Comparison of ENCODE assay signal across 14 cellular contexts in genomic region chr15:66085128-66085527, GRCh38.
DNase-seq lines count a peak whose midpoint lies in the region; ATAC-seq, FAIRE-seq and TF ChIP-seq lines count a peak whose summit lies in the region.
"Had no signal": no experiment of that assay in that cellular context is flagged by ENCODE, and none has a peak within 500 bp of the region (broad histone marks: within the 10 kb centered on the region; RNA-seq: fewer than 3 reads in every experiment).

No MANE protein-coding gene starts in this region.

- TF ChIP-seq POLR2A in K562 (conservative IDR thresholded peaks at IDR 0.05), result no peak
- no peak for TF ChIP-seq POLR2A in thyroid gland (IDR thresholded peaks at IDR 0.05)
- TF ChIP-seq POLR2A in transverse colon (IDR thresholded peaks at IDR 0.05), result no peak

- H3K27me3 ChIP-seq in K562 (ENCODE audit: control insufficient read depth in 2 of 2, insufficient read depth in 2 of 2, low read length in 2 of 2), result peaks cover 9 to 17% of the 10 kb centered on the region in 2 experiments; a peak in 4 of 5 replicates
- no peaks in the 10 kb centered on the region for H3K27me3 ChIP-seq in thyroid gland
- H3K27me3 ChIP-seq in transverse colon, result peaks cover 3% of the 10 kb centered on the region
- H3K27me3 ChIP-seq: testis had no signal

- intact Hi-C loops in K562 (cut with micrococcal nuclease) (no loop called here), thyroid gland (cut with DNase I) (no loop called here), transverse colon (cut with DNase I; ENCODE audit: low total_unique reads) (no loop called here)

- in situ Hi-C loops in K562 (cut with MboI) (no loop called here), transverse colon (cut with MboI; ENCODE audit: low pct_ligation_motif_present in 1 of 4, low pct_unique_long_range_greater_than_20kb in 1 of 4, low sequenced_read_pairs in 3 of 4) (no loop called here)

- peak in 1 of 2 experiments; percentile 31; a peak in 2 of 4 replicates for TF ChIP-seq RAD21 in K562 (CRISPR knock-in tag; conservative IDR thresholded peaks at IDR 0.05 in 1 of 2, IDR thresholded peaks at IDR 0.05 in 1 of 2)

- no peak overlapping the region for H3K4me2 ChIP-seq in K562 (ENCODE audit: insufficient read depth, low read length)

- no peak overlapping the region for H3K9ac ChIP-seq in K562 (ENCODE audit: insufficient read depth in 1 of 2, low read depth in 2 of 2, low read length in 2 of 2)

- TF ChIP-seq CTCF in 22Rv1 (IDR thresholded peaks at IDR 0.05) (peak; percentile 21), GM10248 (IDR thresholded peaks at IDR 0.05; ENCODE audit: control extremely low read depth, extremely low read depth, low read depth, missing control alignments) (peak; percentile 24), K562 (IDR thresholded peaks at IDR 0.05 in 2 of 3, conservative IDR thresholded peaks at IDR 0.05 in 1 of 3; ENCODE audit: insufficient read depth in 2 of 3, low read depth in 1 of 3, low read length in 3 of 3) (peak; percentile 25 to 41 (median 29); a peak in 3 of 6 replicates), thyroid gland (IDR thresholded peaks at IDR 0.05) (no peak), transverse colon (IDR thresholded peaks at IDR 0.05) (no peak)

- 27% methylated on average over 6 of the region's 6 CpGs for WGBS in K562 (ENCODE audit: insufficient coverage, low coverage, missing lambda C conversion rate)
- WGBS in thyroid gland, 2 donors, result 59 to 70% methylated on average over 3 to 6 of the region's 6 CpGs
- WGBS in transverse colon (ENCODE audit: low coverage in 1 of 2), 2 donors, result 72% methylated on average over 6 of the region's 6 CpGs; no CpG with 5 or more reads in 1 of the 2 donors

- POLR2A ChIA-PET in GM10248 (lab: Yijun Ruan, JAX) (no interaction called here), K562 (lab: Yijun Ruan, JAX) (interaction anchor here (0.6 kb wide), 1 partner anchor 8 kb away, joined by 3 read pairs; no protein-coding TSS in a partner anchor)

- TF ChIP-seq EP300 in K562 (IDR thresholded peaks at IDR 0.05; ENCODE audit: low read length) (no peak), transverse colon (IDR thresholded peaks at IDR 0.05; ENCODE audit: low read depth) (no peak)

- ATAC-seq in K562, result no peak

- no peak overlapping the region for H3K4me3 ChIP-seq in K562
- H3K4me3 ChIP-seq in thyroid gland (replicated peaks in 1 of 3), result no peak overlapping the region
- H3K4me3 ChIP-seq in transverse colon, result no peak overlapping the region
- H3K4me3 ChIP-seq: testis had no signal

- CTCF ChIA-PET in GM10248 (lab: Yijun Ruan, JAX) (interaction anchor here (0.7 to 2.3 kb wide), 6 partner anchors 9 to 447 kb away, joined by 3 to 7 read pairs (median 4); no protein-coding TSS in a partner anchor), K562 (lab: Yijun Ruan, JAX; ENCODE audit: low intra/inter-chr PET ratio) (no interaction called here)

- peak; percentile 19 for FAIRE-seq in K562 (lab: Jason Lieb, UNC)
- FAIRE-seq: RCC 7860 had no signal

- no peaks in the 10 kb centered on the region for H3K79me2 ChIP-seq in K562 (ENCODE audit: control insufficient read depth, insufficient read depth, low read length)

- no TSS peak for BruUV-seq in K562 (replicated peaks; lab: Mats Ljungman, UMichigan)

- 0 out of 2 replicates have a peak, but pooled peaks cover 2% of the 10 kb centered on the region for H3K9me3 ChIP-seq in K562 (replicated peaks; ENCODE audit: control insufficient read depth, insufficient read depth, low read depth, low read length)
- H3K9me3 ChIP-seq in thyroid gland, result no peaks in the 10 kb centered on the region
- H3K9me3 ChIP-seq in transverse colon, result peaks cover 0 to 4% of the 10 kb centered on the region in 2 donors
- H3K9me3 ChIP-seq: neutrophil, testis had no signal

- H3K4me1 ChIP-seq in K562 (replicated peaks in 1 of 2; ENCODE audit: control insufficient read depth in 2 of 2, insufficient read depth in 2 of 2, low read length in 2 of 2) (no peaks in the 10 kb centered on the region; a peak in 1 of 5 replicates), thyroid gland (peaks cover 0 to 9% of the 10 kb centered on the region in 2 donors), transverse colon (peaks cover 0 to 9% (median 5%) of the 10 kb centered on the region in 4 donors)

- no peaks in the 10 kb centered on the region for H3K9me1 ChIP-seq in K562 (ENCODE audit: control insufficient read depth, insufficient read depth, low read length)

- H3K27ac ChIP-seq in 22Rv1, result no peak overlapping the region
- no peak overlapping the region for H3K27ac ChIP-seq in K562 (ENCODE audit: extremely low read depth, low read depth, low read length)
- H3K27ac ChIP-seq in thyroid gland, result no peak overlapping the region
- no peak overlapping the region for H3K27ac ChIP-seq in transverse colon
- H3K27ac ChIP-seq: epithelial cell of prostate, neutrophil, testis had no signal

- no peak overlapping the region for H2AFZ ChIP-seq in K562 (ENCODE audit: low read depth, low read length)

- no peaks in the 10 kb centered on the region for H4K20me1 ChIP-seq in K562 (replicated peaks; ENCODE audit: control insufficient read depth, insufficient read depth, low read length)

- H3K36me3 ChIP-seq in K562 (ENCODE audit: control insufficient read depth, insufficient read depth, low read length) (no peaks in the 10 kb centered on the region), thyroid gland (no peaks in the 10 kb centered on the region), transverse colon (no peaks in the 10 kb centered on the region)
- H3K36me3 ChIP-seq: neutrophil had no signal

- DNase-seq in GM10248 (ENCODE audit: extremely low spot score) (no peak), NCI-H82 (lab: John Stamatoyannopoulos, UW) (peak; percentile 74), K562 (ENCODE audit: extremely low read depth in 1 of 4, low spot score in 3 of 4) (peak in 1 of 4 experiments; percentile 36), NCI-H1694 treated with DMSO at 0.1 percent for 48 hours (lab: John Stamatoyannopoulos, UW) (no peak), thyroid gland (no peak), epidermal melanocyte (ENCODE audit: insufficient read length, low spot score) (no peak), transverse colon (no peak)
- DNase-seq: activated CD4-positive, CD25-positive, alpha-beta regulatory T cell treated with anti-CD3 and anti-CD28 coated beads, Interleukin-2, amount 50 U/mL, for 72 hours; NCI-H1092 treated with DMSO at 0.1 percent for 48 hours; testis had no signal

TF ChIP-seq in K562, 482 proteins besides CTCF, POLR2A, EP300 and RAD21:
- TF ChIP-seq ZC3H8 (IDR thresholded peaks at IDR 0.05) (no peak), NELFE (IDR thresholded peaks at IDR 0.05; ENCODE audit: insufficient read depth, insufficient read length) (no peak), TEAD2 (tag; IDR thresholded peaks at IDR 0.05) (no peak), ZNF324 (CRISPR knock-in tag; IDR thresholded peaks at IDR 0.05) (no peak), ZBTB7A (IDR thresholded peaks at IDR 0.05; ENCODE audit: borderline replicate concordance, control insufficient read depth, low read depth, low read length) (no peak), NFIC (IDR thresholded peaks at IDR 0.05) (peak; percentile 77)

Comparison
In these comparisons a context has a peak if more than half of its experiments do, and no peak if none do; other contexts are left out.
1. CTCF ChIP-seq: peak in 22Rv1 (single experiment), GM10248 (single experiment) and K562 (3 of 3); none in thyroid gland (0 of 6) and transverse colon (0 of 5).